10 cellular contexts compared by ENCODE assay signal in genomic region chr10:101901340-101901739, GRCh38. TPM values are rescaled to one million over a fixed set of nuclear protein-coding genes. Genes with fewer than 3 reads are reported as not detected.
DNase-seq lines count a peak whose midpoint lies in the region; ATAC-seq, FAIRE-seq and TF ChIP-seq lines count a peak whose summit lies in the region.
"Had no signal": no experiment of that assay in that cellular context is flagged by ENCODE, and none has a peak within 500 bp of the region (broad histone marks: within the 10 kb centered on the region; RNA-seq: fewer than 3 reads in every experiment).

No MANE protein-coding gene starts in this region.

- TF ChIP-seq CTCF in activated B cell treated with CpG ODN at 0.5 μM for 24 hours (IDR thresholded peaks at IDR 0.05) = no peak
- TF ChIP-seq CTCF in osteoblast (IDR thresholded peaks at IDR 0.05; ENCODE audit: extremely low read depth, low read depth, low read length) = no peak

- CTCF ChIA-PET in activated B cell treated with CpG ODN at 0.5 μM for 24 hours (lab: Charles Lee) = interaction anchor here (1.1 to 4.7 kb wide), 10 partner anchors 9 to 108 kb away, joined by 3 to 65 read pairs (median 8); no protein-coding TSS in a partner anchor

- H3K36me3 Mint-ChIP-seq in activated B cell treated with CpG ODN at 0.5 μM for 24 hours (ENCODE audit: low read depth) = peaks cover 9% of the 10 kb centered on the region

- ATAC-seq in GM19467 (IDR thresholded peaks at IDR 0.05; ENCODE audit: unreplicated experiment) = peak; percentile 59
- peak; percentile 72 for ATAC-seq in HG03159 (IDR thresholded peaks at IDR 0.05; ENCODE audit: unreplicated experiment)
- peak; percentile 91 for ATAC-seq in activated B cell treated with CpG ODN at 0.5 μM for 24 hours (ENCODE audit: low read depth)
- ATAC-seq: right lobe of liver had no signal

- no peaks in the 10 kb centered on the region for H3K27me3 Mint-ChIP-seq in activated B cell treated with CpG ODN at 0.5 μM for 24 hours

- H3K4me1 ChIP-seq in osteoblast (ENCODE audit: insufficient read depth, low read length) = peaks cover 10% of the 10 kb centered on the region

- FAIRE-seq in GM12892 (lab: Jason Lieb, UNC) = peak; percentile 100

- H3K4me3 ChIP-seq in osteoblast (ENCODE audit: insufficient read depth, low read length) = no peak overlapping the region
- H3K4me3 ChIP-seq: right lobe of liver had no signal

- no peaks in the 10 kb centered on the region for H3K27me3 ChIP-seq in osteoblast (ENCODE audit: insufficient read depth, low read length)
- H3K27me3 ChIP-seq: brain microvascular endothelial cell, right lobe of liver had no signal

- H3K36me3 ChIP-seq in osteoblast (ENCODE audit: insufficient read depth, low read length) = no peaks in the 10 kb centered on the region
- H3K36me3 ChIP-seq: brain microvascular endothelial cell, right lobe of liver had no signal

- POLR2A ChIA-PET in activated B cell treated with CpG ODN at 0.5 μM for 24 hours (lab: Charles Lee) = interaction anchor here (0.5 to 3.3 kb wide), 5 partner anchors 59 to 107 kb away, joined by 3 to 14 read pairs (median 6); partner anchors contain the start of gene OGA

- H3K9me3 ChIP-seq in osteoblast (ENCODE audit: low read depth, low read length) = no peaks in the 10 kb centered on the region
- H3K9me3 ChIP-seq: right lobe of liver had no signal

- intact Hi-C loops in activated B cell treated with CpG ODN at 0.5 μM for 24 hours (cut with micrococcal nuclease) = loop anchor here (1.0 to 5.0 kb wide), 5 partner anchors 12 to 107 kb away; partner anchors contain the start of gene KCNIP2

- H3K4me3 Mint-ChIP-seq in activated B cell treated with CpG ODN at 0.5 μM for 24 hours = peak overlapping the region; percentile 72

- H4K20me1 ChIP-seq in osteoblast (ENCODE audit: insufficient read depth, low read length) = no peaks in the 10 kb centered on the region

- H3K9me3 Mint-ChIP-seq in activated B cell treated with CpG ODN at 0.5 μM for 24 hours = no peaks in the 10 kb centered on the region

- no peak overlapping the region for H2AFZ ChIP-seq in osteoblast (ENCODE audit: low read length)

- H3K4me2 ChIP-seq in osteoblast (ENCODE audit: insufficient read depth, low read length) = no peak overlapping the region

- TF ChIP-seq POLR2A in GM12892 (IDR thresholded peaks at IDR 0.05; ENCODE audit: low read depth, low read length) = peak; percentile 73

- peak; percentile 38 for DNase-seq in GM12892 (ENCODE audit: insufficient read length)
- peak; percentile 40 for DNase-seq in activated B cell treated with CpG ODN at 0.5 μM for 24 hours
- no peak for DNase-seq in osteoblast (ENCODE audit: insufficient read length, low spot score, missing footprints)
- no peak for DNase-seq in amniotic stem cell (lab: John Stamatoyannopoulos, UW)
- DNase-seq in activated CD4-positive, CD25-positive, alpha-beta regulatory T cell (lab: John Stamatoyannopoulos, UW) = no peak
- DNase-seq in amygdala (lab: John Stamatoyannopoulos, UW) = no peak
- DNase-seq: brain microvascular endothelial cell, right lobe of liver had no signal

- no peaks in the 10 kb centered on the region for H3K79me2 ChIP-seq in osteoblast (ENCODE audit: insufficient read depth, low read length)

- H3K27ac Mint-ChIP-seq in activated B cell treated with CpG ODN at 0.5 μM for 24 hours = peak overlapping the region; percentile 95

- no peak overlapping the region for H3K27ac ChIP-seq in osteoblast (ENCODE audit: low read depth, low read length)
- H3K27ac ChIP-seq: brain microvascular endothelial cell, right lobe of liver had no signal

- peaks cover 91% of the 10 kb centered on the region for H3K4me1 Mint-ChIP-seq in activated B cell treated with CpG ODN at 0.5 μM for 24 hours

RNA-seq across cellular contexts. Expression of gene KCNIP2, which starts 57.7 kb away (rescaled TPM):
- polyA plus RNA-seq in GM12892 (2012; ENCODE audit: missing spikeins) = 12.2 TPM
- total RNA-seq in activated B cell treated with CpG ODN at 0.5 μM for 24 hours (7.0 and 7.1 TPM in 2 replicates), osteoblast (0.88 and 1.4 TPM in 2 replicates)

Comparison
In these comparisons a context has a peak if more than half of its experiments do, and no peak if none do; other contexts are left out.
1. DNase-seq: peak in GM12892 (single experiment) and activated B cell treated with CpG ODN at 0.5 μM for 24 hours (single experiment); none in osteoblast (single experiment), amniotic stem cell (single experiment), activated CD4-positive, CD25-positive, alpha-beta regulatory T cell (0 of 4) and amygdala (0 of 56).
2. Peak in every context shown above with its lines, with median percentiles within 50 percentile points of each other: ATAC-seq.